1 cellular context compared by ENCODE assay signal in genomic region chr5:173055983-173056782, GRCh38.
TF ChIP-seq lines count a peak whose summit lies in the region.

Gene CREBRF (plus strand): TSS chr5:173056352. CDS start chr5:173080776, 24,424 bp downstream.

TF ChIP-seq in H1, 55 proteins besides CTCF, POLR2A, EP300 and RAD21:
- TF ChIP-seq GTF2F1 (IDR thresholded peaks at IDR 0.05; ENCODE audit: borderline replicate concordance, low read depth, low read length) (no peak), ATF3 (IDR thresholded peaks at IDR 0.05; ENCODE audit: insufficient read depth, low read depth, low read length) (peak; percentile 92), NANOG (IDR thresholded peaks at IDR 0.05; ENCODE audit: insufficient read depth, low read depth, low read length, poor library complexity, severe bottlenecking) (no peak), CHD1 (IDR thresholded peaks at IDR 0.05; ENCODE audit: low read depth, low read length) (no peak), E2F6 (IDR thresholded peaks at IDR 0.05) (peak; percentile 15; the same call in 1 of the 2 replicates), RFX5 (IDR thresholded peaks at IDR 0.05; ENCODE audit: borderline replicate concordance, low read depth, low read length) (no peak), HDAC2 (IDR thresholded peaks at IDR 0.05; ENCODE audit: borderline replicate concordance in 1 of 2, low read depth in 2 of 2, low read length in 2 of 2) (no peak), CBX5 (IDR thresholded peaks at IDR 0.05; ENCODE audit: low read depth, low read length) (no peak), USF2 (IDR thresholded peaks at IDR 0.05; ENCODE audit: low read length) (peak; percentile 96), BRCA1 (IDR thresholded peaks at IDR 0.05; ENCODE audit: low read depth, low read length) (0 out of 2 replicates have a peak, but pooled peaks have one; percentile 15), CREB1 (IDR thresholded peaks at IDR 0.05) (no peak), SP1 (IDR thresholded peaks at IDR 0.05; ENCODE audit: low read depth, low read length) (peak; percentile 61; the same call in 1 of the 2 replicates), CBX8 (IDR thresholded peaks at IDR 0.05; ENCODE audit: borderline replicate concordance, low read depth, low read length) (no peak), KDM1A (IDR thresholded peaks at IDR 0.05; ENCODE audit: borderline replicate concordance, low read length) (no peak), SIX5 (IDR thresholded peaks at IDR 0.05; ENCODE audit: low read depth, low read length) (no peak), KDM4A (IDR thresholded peaks at IDR 0.05; ENCODE audit: low read depth, low read length, severe bottlenecking) (no peak), TBP (IDR thresholded peaks at IDR 0.05; ENCODE audit: low read depth, low read length) (0 out of 2 replicates have a peak, but pooled peaks have one; percentile 15), POLR2AphosphoS5 (IDR thresholded peaks at IDR 0.05; ENCODE audit: low read depth, low read length) (no peak), POU5F1 (IDR thresholded peaks at IDR 0.05; ENCODE audit: low read depth, low read length) (no peak), CEBPB (IDR thresholded peaks at IDR 0.05; ENCODE audit: low read depth, low read length) (no peak), NRF1 (IDR thresholded peaks at IDR 0.05; ENCODE audit: low read depth, low read length) (no peak), ASH2L (IDR thresholded peaks at IDR 0.05; ENCODE audit: low read length) (no peak), SUZ12 (IDR thresholded peaks at IDR 0.05; ENCODE audit: low read length) (no peak), SRF (IDR thresholded peaks at IDR 0.05; ENCODE audit: low read depth, low read length) (no peak), KDM5A (IDR thresholded peaks at IDR 0.05; ENCODE audit: low read length) (no peak), EGR1 (IDR thresholded peaks at IDR 0.05; ENCODE audit: borderline replicate concordance, low read depth, low read length) (peak; percentile 67; the same call in 1 of the 2 replicates), TCF12 (IDR thresholded peaks at IDR 0.05; ENCODE audit: low read depth, low read length) (no peak), JUND (IDR thresholded peaks at IDR 0.05; ENCODE audit: low read length) (no peak), FOSL1 (IDR thresholded peaks at IDR 0.05; ENCODE audit: insufficient read depth, low read depth, low read length) (no peak), JUN (IDR thresholded peaks at IDR 0.05; ENCODE audit: low read depth, low read length) (no peak), TAF7 (optimal IDR thresholded peaks at IDR 0.05; ENCODE audit: borderline replicate concordance, low read depth, low read length) (no peak), TEAD4 (IDR thresholded peaks at IDR 0.05; ENCODE audit: low read depth, low read length) (no peak), CTBP2 (IDR thresholded peaks at IDR 0.05; ENCODE audit: borderline replicate concordance, insufficient read depth, insufficient read length, low read length) (no peak), SAP30 (IDR thresholded peaks at IDR 0.05; ENCODE audit: insufficient read depth, insufficient replicate concordance, low read length) (no peak), SP2 (IDR thresholded peaks at IDR 0.05; ENCODE audit: low read length) (no peak), SIRT6 (IDR thresholded peaks at IDR 0.05; ENCODE audit: low read length) (no peak), BACH1 (IDR thresholded peaks at IDR 0.05; ENCODE audit: low read length) (0 out of 2 replicates have a peak, but pooled peaks have one; percentile 16), RXRA (IDR thresholded peaks at IDR 0.05; ENCODE audit: insufficient read depth, low read depth, low read length) (no peak), PHF8 (conservative IDR thresholded peaks at IDR 0.05; ENCODE audit: low read depth, low read length) (0 out of 2 replicates have a peak, but pooled peaks have one; percentile 22), MAFK (IDR thresholded peaks at IDR 0.05; ENCODE audit: low read depth, low read length) (no peak), SP4 (IDR thresholded peaks at IDR 0.05; ENCODE audit: low read length) (no peak), RNF2 (IDR thresholded peaks at IDR 0.05; ENCODE audit: borderline replicate concordance, low read depth, low read length, missing control alignments, poor library complexity, severe bottlenecking) (no peak), EZH2 (IDR thresholded peaks at IDR 0.05; ENCODE audit: low read depth, low read length, severe bottlenecking) (no peak), MAX (IDR thresholded peaks at IDR 0.05) (peak; percentile 90), CHD2 (IDR thresholded peaks at IDR 0.05; ENCODE audit: low read length) (peak; percentile 63), SIN3A (conservative IDR thresholded peaks at IDR 0.05 in 1 of 2, IDR thresholded peaks at IDR 0.05 in 1 of 2; ENCODE audit: low read depth in 1 of 2, low read length in 2 of 2) (peak; percentile 65 to 96; a peak in 2 of 4 replicates), ATF2 (IDR thresholded peaks at IDR 0.05; ENCODE audit: low read length) (no peak), ZNF274 (IDR thresholded peaks at IDR 0.05; ENCODE audit: borderline replicate concordance, extremely low read depth, low read length) (no peak), TAF1 (IDR thresholded peaks at IDR 0.05; ENCODE audit: low read depth, low read length) (peak; percentile 55; the same call in 1 of the 2 replicates), BCL11A (IDR thresholded peaks at IDR 0.05; ENCODE audit: low read depth in 2 of 2, low read length in 2 of 2) (no peak), GABPA (IDR thresholded peaks at IDR 0.05; ENCODE audit: borderline replicate concordance, insufficient read depth, low read length) (no peak), CHD7 (IDR thresholded peaks at IDR 0.05; ENCODE audit: insufficient replicate concordance, low read length) (no peak), HDAC6 (IDR thresholded peaks at IDR 0.05; ENCODE audit: low read depth, low read length) (no peak), YY1 (IDR thresholded peaks at IDR 0.05; ENCODE audit: low read depth, low read length) (no peak), RBBP5 (IDR thresholded peaks at IDR 0.05; ENCODE audit: borderline replicate concordance, low read depth, low read length) (no peak; the same call in 1 of the 2 replicates)
